In the genomic region with DNA sequence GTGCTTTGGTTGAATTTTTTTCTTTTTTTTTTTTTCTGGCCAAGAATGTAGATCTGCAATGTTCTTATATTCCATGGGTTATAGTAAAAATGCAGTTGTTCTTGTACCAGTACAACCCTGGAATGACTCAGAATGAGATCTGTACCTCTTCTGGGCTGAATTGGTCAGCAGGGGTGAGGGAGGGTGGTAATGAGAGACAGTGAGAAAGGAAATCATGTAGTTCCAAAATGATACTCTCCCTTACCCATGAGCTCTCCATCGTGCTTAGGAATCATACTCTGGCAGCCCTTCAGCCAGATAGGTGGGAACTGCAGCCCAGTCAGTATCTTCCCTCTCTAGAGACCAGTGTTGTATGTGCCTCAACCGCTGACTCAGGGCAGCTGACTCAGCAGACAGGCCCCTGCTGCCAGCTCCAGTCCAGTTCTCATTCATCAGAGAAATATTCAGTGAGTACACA, we compare ENCODE assay signal across 11 cellular contexts. TPM values are rescaled to one million over a fixed set of nuclear protein-coding genes. Genes with fewer than 3 reads are reported as not detected.
DNase-seq lines count a peak whose midpoint lies in the region; ATAC-seq and TF ChIP-seq lines count a peak whose summit lies in the region.
"Had no signal": no experiment of that assay in that cellular context is flagged by ENCODE, and none has a peak within 500 bp of the region (broad histone marks: within the 10 kb centered on the region; RNA-seq: fewer than 3 reads in every experiment).

No MANE protein-coding gene starts in this region.

- no peaks in the 10 kb centered on the region for H3K36me3 Mint-ChIP-seq in brain

- peak overlapping the region in 3 of 5 experiments; percentile 30 to 87 (median 35) for H3K4me3 Mint-ChIP-seq in brain

- H3K27me3 ChIP-seq in aorta (ENCODE audit: control insufficient read depth in 1 of 2, insufficient read depth in 2 of 2, low read length in 1 of 2) (no peaks in the 10 kb centered on the region), upper lobe of right lung (no peaks in the 10 kb centered on the region)

- intact Hi-C loops in aorta (cut with DNase I) (loop anchor here in 1 of 2 donors (5.0 to 10.0 kb wide), 3 partner anchors 65 to 777 kb away; a partner anchor contains a TSS), upper lobe of right lung (cut with DNase I) (no loop called here)

- peak; percentile 48 for ATAC-seq in aorta (ENCODE audit: low FRiP score)
- ATAC-seq in upper lobe of right lung = no peak

- peaks cover 57% of the 10 kb centered on the region for H3K27me3 Mint-ChIP-seq in brain

- H3K36me3 ChIP-seq in aorta (ENCODE audit: control insufficient read depth in 1 of 2, insufficient read depth in 2 of 2, low read length in 1 of 2) = no peaks in the 10 kb centered on the region
- no peaks in the 10 kb centered on the region for H3K36me3 ChIP-seq in upper lobe of right lung
- H3K36me3 ChIP-seq: upper lobe of left lung had no signal

- H3K27ac Mint-ChIP-seq in brain = peak overlapping the region in 3 of 5 experiments; percentile 48 to 88 (median 54)

- WGBS in aorta, 2 donors = 2 to 4% methylated on average over 2 of the region's 2 CpGs

- DNase-seq in stimulated activated CD4-positive, alpha-beta T cell treated with anti-CD3 and anti-CD28 coated beads, Interleukin-1b, Interleukin-23, amount 100 ng/mL, for 48 hours = peak; percentile 55
- DNase-seq in stimulated activated CD4-positive, alpha-beta T cell treated with anti-CD3 and anti-CD28 coated beads, Interleukin-4, amount 100 ng/mL, for 4 hours = no peak
- DNase-seq in kidney tubule cell (ENCODE audit: low spot score) (peak; percentile 90), aorta (peak; percentile 90), DMS 273 treated with DMSO at 0.1 percent for 48 hours (lab: John Stamatoyannopoulos, UW) (no peak), CD1c-positive myeloid dendritic cell (ENCODE audit: extremely low spot score) (no peak), upper lobe of right lung (no peak)

- no peaks in the 10 kb centered on the region for H3K9me3 ChIP-seq in aorta (ENCODE audit: control insufficient read depth, low read length)
- H3K9me3 ChIP-seq in upper lobe of right lung = no peaks in the 10 kb centered on the region
- H3K9me3 ChIP-seq: upper lobe of left lung had no signal

- H3K4me3 ChIP-seq in aorta (ENCODE audit: low read length in 2 of 2) = no peak overlapping the region
- H3K4me3 ChIP-seq in upper lobe of right lung = no peak overlapping the region
- H3K4me3 ChIP-seq: SK-N-MC, upper lobe of left lung had no signal

- peaks cover 28% of the 10 kb centered on the region for H3K4me1 Mint-ChIP-seq in brain

- H3K4me1 ChIP-seq in aorta (ENCODE audit: control insufficient read depth in 1 of 2, insufficient read depth in 2 of 2, low read length in 2 of 2) (peaks cover 0 to 6% of the 10 kb centered on the region in 2 donors), upper lobe of right lung (peaks cover 15% of the 10 kb centered on the region)
- H3K4me1 ChIP-seq: parathyroid adenoma had no signal

- H3K9me3 Mint-ChIP-seq in brain = peaks cover 0 to 9% (median 0%) of the 10 kb centered on the region in 5 experiments

- TF ChIP-seq CTCF in brain (conservative IDR thresholded peaks at IDR 0.05) (no peak), upper lobe of right lung (IDR thresholded peaks at IDR 0.05) (no peak)

- peak overlapping the region in 1 of 2 donors; percentile 39 for H3K27ac ChIP-seq in aorta (ENCODE audit: low read depth in 1 of 2, low read length in 2 of 2)
- no peak overlapping the region for H3K27ac ChIP-seq in upper lobe of right lung
- H3K27ac ChIP-seq: parathyroid adenoma, SK-N-MC, upper lobe of left lung had no signal

RNA-seq across cellular contexts. Expression of a gene that starts 2.1 kb away (rescaled TPM):
- polyA plus RNA-seq in brain (ENCODE audit: insufficient read depth, low read depth, low replicate concordance) (1.6 TPM), aorta (1 to 10 TPM; 3.8 to 7.0 TPM)
- total RNA-seq in aorta (10 to 100 TPM; 57.4 to 84.2 TPM), upper lobe of right lung (24.1 TPM)

Comparison
In these comparisons a context has a peak if more than half of its experiments do, and no peak if none do; other contexts are left out.
1. DNase-seq: peak in stimulated activated CD4-positive, alpha-beta T cell treated with anti-CD3 and anti-CD28 coated beads, Interleukin-1b, Interleukin-23, amount 100 ng/mL, for 48 hours (single experiment), kidney tubule cell (single experiment) and aorta (2 of 2); none in stimulated activated CD4-positive, alpha-beta T cell treated with anti-CD3 and anti-CD28 coated beads, Interleukin-4, amount 100 ng/mL, for 4 hours (0 of 2), DMS 273 treated with DMSO at 0.1 percent for 48 hours (single experiment), CD1c-positive myeloid dendritic cell (single experiment) and upper lobe of right lung (single experiment).